24 cellular contexts compared by ENCODE assay signal in the genomic region with DNA sequence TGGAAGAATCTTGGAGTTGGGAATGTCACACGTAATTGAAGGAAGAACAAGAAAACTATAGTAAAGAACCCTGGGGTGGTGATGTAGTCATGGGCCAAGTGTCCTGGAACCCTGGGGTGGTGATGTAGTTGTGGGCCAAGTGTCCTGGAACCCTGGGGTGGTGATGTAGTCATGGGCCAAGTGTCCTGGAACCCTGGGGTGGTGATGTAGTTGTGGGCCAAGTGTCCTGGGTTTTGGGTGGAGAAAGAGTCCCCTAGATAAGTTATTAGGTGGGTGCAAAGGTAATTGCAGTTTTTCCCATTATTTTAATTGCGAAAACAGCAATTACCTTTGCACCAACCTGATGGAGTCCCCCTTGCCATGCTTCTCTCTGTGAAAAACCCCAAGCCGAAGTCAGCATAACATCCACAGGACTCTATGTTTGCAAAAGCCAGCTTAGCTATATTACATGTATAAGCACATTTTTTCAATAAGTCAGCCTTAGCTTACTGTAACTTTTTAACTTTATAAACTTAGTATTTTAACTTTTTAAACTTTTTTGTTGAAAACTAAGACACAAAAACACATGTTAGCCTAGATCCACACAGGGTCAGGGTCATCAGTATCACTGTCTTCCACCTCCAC. TPM values are rescaled to one million over a fixed set of nuclear protein-coding genes. Genes with fewer than 3 reads are reported as not detected.
DNase-seq lines count a peak whose midpoint lies in the region; ATAC-seq and TF ChIP-seq lines count a peak whose summit lies in the region.
"Had no signal": no experiment of that assay in that cellular context is flagged by ENCODE, and none has a peak within 500 bp of the region (broad histone marks: within the 10 kb centered on the region; RNA-seq: fewer than 3 reads in every experiment).

No MANE protein-coding gene starts in this region.

- H3K27ac ChIP-seq in 22Rv1 (peak overlapping the region; percentile 14; the same call in 1 of the 2 replicates), mesodermal cell (ENCODE audit: low read depth, low read length, severe bottlenecking) (peak overlapping the region; percentile 31), smooth muscle cell (ENCODE audit: low read depth) (no peak overlapping the region)
- H3K27ac ChIP-seq: hepatocyte, spleen, vagina had no signal

- peak overlapping the region; percentile 76 for H3K27ac Mint-ChIP-seq in T-helper 17 cell
- H3K27ac Mint-ChIP-seq in activated naive CD8-positive, alpha-beta T cell treated with anti-CD3 and anti-CD28 coated beads for 36 hours: no peak overlapping the region
- H3K27ac Mint-ChIP-seq: activated naive CD8-positive, alpha-beta T cell treated with anti-CD3 and anti-CD28 coated beads, Interleukin-2, amount 50 U/mL, for 24 hours had no signal

- TF ChIP-seq CTCF in 22Rv1 (IDR thresholded peaks at IDR 0.05) (no peak), smooth muscle cell (IDR thresholded peaks at IDR 0.05; ENCODE audit: borderline replicate concordance, insufficient read depth, poor library complexity, severe bottlenecking) (no peak)

- H3K9me3 ChIP-seq in T-helper 17 cell (ENCODE audit: control insufficient read depth, low read length, poor library complexity, severe bottlenecking) (no peaks in the 10 kb centered on the region), mesodermal cell (ENCODE audit: control insufficient read depth, low read length) (no peaks in the 10 kb centered on the region), smooth muscle cell (replicated peaks; ENCODE audit: low read depth) (no peaks in the 10 kb centered on the region)
- H3K9me3 ChIP-seq: MG63, mucosa of descending colon, vagina had no signal

- H3K4me3 Mint-ChIP-seq in T-helper 17 cell: no peak overlapping the region
- H3K4me3 Mint-ChIP-seq in activated naive CD8-positive, alpha-beta T cell treated with anti-CD3 and anti-CD28 coated beads for 36 hours: no peak overlapping the region
- H3K4me3 Mint-ChIP-seq: activated naive CD8-positive, alpha-beta T cell treated with anti-CD3 and anti-CD28 coated beads, Interleukin-2, amount 50 U/mL, for 24 hours; CD14-positive monocyte; IgD-negative memory B cell had no signal

- no peaks in the 10 kb centered on the region for H3K79me2 ChIP-seq in smooth muscle cell (ENCODE audit: low read depth)
- H3K79me2 ChIP-seq: hepatocyte had no signal

- no peak overlapping the region for H3K4me2 ChIP-seq in smooth muscle cell
- H3K4me2 ChIP-seq: hepatocyte had no signal

- H3K9ac ChIP-seq in smooth muscle cell (ENCODE audit: low read depth): no peak overlapping the region

- H3K4me1 Mint-ChIP-seq in T-helper 17 cell: peaks cover 22% of the 10 kb centered on the region
- H3K4me1 Mint-ChIP-seq in activated naive CD8-positive, alpha-beta T cell treated with anti-CD3 and anti-CD28 coated beads for 36 hours: peaks cover 2% of the 10 kb centered on the region

- peaks cover 17% of the 10 kb centered on the region for H3K36me3 Mint-ChIP-seq in T-helper 17 cell (ENCODE audit: low read depth)
- peaks cover 19% of the 10 kb centered on the region for H3K36me3 Mint-ChIP-seq in activated naive CD8-positive, alpha-beta T cell treated with anti-CD3 and anti-CD28 coated beads for 36 hours

- H3K27me3 ChIP-seq in smooth muscle cell (ENCODE audit: low read depth): no peaks in the 10 kb centered on the region
- H3K27me3 ChIP-seq: brain microvascular endothelial cell, hepatocyte, MG63, spleen, vagina had no signal

- DNase-seq in EL (peak; percentile 4), T-helper 17 cell (no peak), smooth muscle cell (lab: John Stamatoyannopoulos, UW; ENCODE audit: unreplicated experiment) (no peak), DMS153 treated with DMSO at 0.1 percent for 48 hours (lab: John Stamatoyannopoulos, UW; ENCODE audit: unreplicated experiment) (no peak), NCI-H1105 treated with DMSO at 0.1 percent for 48 hours (lab: John Stamatoyannopoulos, UW) (no peak)
- DNase-seq in activated naive CD8-positive, alpha-beta T cell treated with anti-CD3 and anti-CD28 coated beads for 36 hours: no peak
- DNase-seq: activated CD4-positive, alpha-beta T cell treated with anti-CD3 and anti-CD28 coated beads for 1 hour; activated naive CD8-positive, alpha-beta T cell treated with anti-CD3 and anti-CD28 coated beads, Interleukin-2, amount 50 U/mL, for 24 hours; brain microvascular endothelial cell; dermis blood vessel endothelial cell; left ventricle myocardium superior; MG63; mucosa of descending colon; NCI-H2171 treated with DMSO at 0.1 percent for 48 hours; NCI-H526; spleen; stimulated activated CD4-positive, alpha-beta T cell treated with anti-CD3 and anti-CD28 coated beads, Interleukin-4, amount 100 ng/mL, for 4 hours; T1000 had no signal

- H3K4me3 ChIP-seq in mesodermal cell (ENCODE audit: extremely low read depth, insufficient read depth, low read length, poor library complexity, severe bottlenecking) (no peak overlapping the region), smooth muscle cell (no peak overlapping the region)
- H3K4me3 ChIP-seq: hepatocyte, MG63, mucosa of descending colon, spleen, vagina had no signal

- no peak overlapping the region for H2AFZ ChIP-seq in smooth muscle cell (ENCODE audit: low read depth)
- H2AFZ ChIP-seq: hepatocyte had no signal

- H3F3A ChIP-seq in smooth muscle cell (ENCODE audit: low read depth): peaks cover 19% of the 10 kb centered on the region

- peaks cover 23% of the 10 kb centered on the region for H3K36me3 ChIP-seq in mesodermal cell (ENCODE audit: control insufficient read depth, insufficient read depth, low read length)
- H3K36me3 ChIP-seq in smooth muscle cell (ENCODE audit: low read depth): no peaks in the 10 kb centered on the region

- peak; percentile 25 for ATAC-seq in T-helper 17 cell
- ATAC-seq: activated naive CD8-positive, alpha-beta T cell treated with anti-CD3 and anti-CD28 coated beads, Interleukin-2, amount 50 U/mL, for 24 hours; mucosa of descending colon had no signal

- no peaks in the 10 kb centered on the region for H3K9me3 Mint-ChIP-seq in activated naive CD8-positive, alpha-beta T cell treated with anti-CD3 and anti-CD28 coated beads for 36 hours
- H3K9me3 Mint-ChIP-seq: activated naive CD8-positive, alpha-beta T cell treated with anti-CD3 and anti-CD28 coated beads, Interleukin-2, amount 50 U/mL, for 24 hours; IgD-negative memory B cell had no signal

- 85 to 89% methylated on average over 3 of the region's 3 CpGs for WGBS in mesodermal cell (ENCODE audit: insufficient coverage in 2 of 2), 2 experiments
- WGBS in smooth muscle cell (ENCODE audit: low lambda C conversion rate): 87% methylated on average over 3 of the region's 3 CpGs

- H3K4me1 ChIP-seq in mesodermal cell (ENCODE audit: control insufficient read depth, insufficient read depth, low read length, poor library complexity, severe bottlenecking): peaks cover 16% of the 10 kb centered on the region
- H3K4me1 ChIP-seq in smooth muscle cell (ENCODE audit: low read depth): peaks cover 24% of the 10 kb centered on the region

- H3K27me3 Mint-ChIP-seq in T-helper 17 cell: no peaks in the 10 kb centered on the region
- no peaks in the 10 kb centered on the region for H3K27me3 Mint-ChIP-seq in activated naive CD8-positive, alpha-beta T cell treated with anti-CD3 and anti-CD28 coated beads for 36 hours
- H3K27me3 Mint-ChIP-seq: activated naive CD8-positive, alpha-beta T cell treated with anti-CD3 and anti-CD28 coated beads, Interleukin-2, amount 50 U/mL, for 24 hours; IgD-negative memory B cell had no signal

- peaks cover 3% of the 10 kb centered on the region for H4K20me1 ChIP-seq in smooth muscle cell (ENCODE audit: low read depth)

RNA-seq across cellular contexts. Expression of a gene that starts 21.5 kb away (rescaled TPM):
- total RNA-seq in T-helper 17 cell (10 to 100 TPM in 1 of 2 donors, 1 to 10 TPM in 1; 6.4 to 13.2 TPM), smooth muscle cell (2.2 and 5.9 TPM in 2 replicates)
- polyA plus RNA-seq in mesodermal cell (2013, experiment 1 of 2): 0.41 TPM
- 1.3 TPM for polyA plus RNA-seq in mesodermal cell (2013, experiment 2 of 2)
- under 1 TPM; 0.26 to 0.29 TPM for total RNA-seq in activated naive CD8-positive, alpha-beta T cell treated with anti-CD3 and anti-CD28 coated beads for 36 hours
- 2.5 and 6.7 TPM in 2 replicates for polyA plus RNA-seq in smooth muscle cell
- polyA plus RNA-seq: CD14-positive monocyte had no signal
